Comparison of ENCODE assay signal across 1 cellular context in the genomic region with DNA sequence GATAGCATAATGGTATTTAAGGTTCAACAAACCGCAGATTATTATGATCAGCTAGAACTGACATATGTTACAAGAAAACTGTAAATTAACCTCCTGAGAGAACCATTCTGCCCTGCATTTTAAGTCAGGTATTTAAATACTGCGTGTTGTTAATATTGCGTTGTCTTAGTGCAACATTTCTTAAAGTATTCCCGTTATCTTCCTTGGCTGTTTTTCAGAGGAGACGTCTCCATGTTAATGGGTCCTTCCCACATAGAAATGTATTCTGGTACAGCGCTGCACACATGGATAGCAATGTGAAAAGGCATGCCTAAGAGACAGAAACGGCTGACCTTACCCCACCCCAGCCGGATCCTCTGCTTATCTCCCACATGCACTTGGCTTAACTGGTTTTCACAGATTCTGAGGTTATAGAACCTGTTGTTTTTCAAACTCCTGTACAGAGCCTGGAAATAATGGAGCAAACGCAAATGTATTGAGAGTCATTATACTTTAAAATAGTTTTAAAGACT.
TF ChIP-seq lines count a peak whose summit lies in the region.

No MANE protein-coding gene starts in this region.

TF ChIP-seq in K562, 482 proteins besides CTCF, POLR2A, EP300 and RAD21 (continued from another document and continues in another):
- TF ChIP-seq MNT (conservative IDR thresholded peaks at IDR 0.05): peak; percentile 81 to 92
- TF ChIP-seq ETS1 (conservative IDR thresholded peaks at IDR 0.05; ENCODE audit: control insufficient read depth, low read depth, low read length): peak; percentile 27; the same call in 1 of the 2 replicates
- TF ChIP-seq GATAD2B (IDR thresholded peaks at IDR 0.05; ENCODE audit: borderline replicate concordance): peak; percentile 4; the same call in 1 of the 2 replicates
- peak; percentile 84 for TF ChIP-seq ATF7 (IDR thresholded peaks at IDR 0.05)
- no peak for TF ChIP-seq U2AF1 (optimal IDR thresholded peaks at IDR 0.05; ENCODE audit: low read depth, low read length)
- TF ChIP-seq NFIX (CRISPR knock-in tag; IDR thresholded peaks at IDR 0.05; ENCODE audit: low read depth): no peak
- no peak for TF ChIP-seq SAP30 (IDR thresholded peaks at IDR 0.05; ENCODE audit: borderline replicate concordance, insufficient read depth, low read depth, low read length, poor library complexity, severe bottlenecking)
- TF ChIP-seq KAT7 (CRISPR knock-in tag; IDR thresholded peaks at IDR 0.05; ENCODE audit: borderline replicate concordance): peak; percentile 49; the same call in 1 of the 2 replicates
- TF ChIP-seq, protein P1, sequence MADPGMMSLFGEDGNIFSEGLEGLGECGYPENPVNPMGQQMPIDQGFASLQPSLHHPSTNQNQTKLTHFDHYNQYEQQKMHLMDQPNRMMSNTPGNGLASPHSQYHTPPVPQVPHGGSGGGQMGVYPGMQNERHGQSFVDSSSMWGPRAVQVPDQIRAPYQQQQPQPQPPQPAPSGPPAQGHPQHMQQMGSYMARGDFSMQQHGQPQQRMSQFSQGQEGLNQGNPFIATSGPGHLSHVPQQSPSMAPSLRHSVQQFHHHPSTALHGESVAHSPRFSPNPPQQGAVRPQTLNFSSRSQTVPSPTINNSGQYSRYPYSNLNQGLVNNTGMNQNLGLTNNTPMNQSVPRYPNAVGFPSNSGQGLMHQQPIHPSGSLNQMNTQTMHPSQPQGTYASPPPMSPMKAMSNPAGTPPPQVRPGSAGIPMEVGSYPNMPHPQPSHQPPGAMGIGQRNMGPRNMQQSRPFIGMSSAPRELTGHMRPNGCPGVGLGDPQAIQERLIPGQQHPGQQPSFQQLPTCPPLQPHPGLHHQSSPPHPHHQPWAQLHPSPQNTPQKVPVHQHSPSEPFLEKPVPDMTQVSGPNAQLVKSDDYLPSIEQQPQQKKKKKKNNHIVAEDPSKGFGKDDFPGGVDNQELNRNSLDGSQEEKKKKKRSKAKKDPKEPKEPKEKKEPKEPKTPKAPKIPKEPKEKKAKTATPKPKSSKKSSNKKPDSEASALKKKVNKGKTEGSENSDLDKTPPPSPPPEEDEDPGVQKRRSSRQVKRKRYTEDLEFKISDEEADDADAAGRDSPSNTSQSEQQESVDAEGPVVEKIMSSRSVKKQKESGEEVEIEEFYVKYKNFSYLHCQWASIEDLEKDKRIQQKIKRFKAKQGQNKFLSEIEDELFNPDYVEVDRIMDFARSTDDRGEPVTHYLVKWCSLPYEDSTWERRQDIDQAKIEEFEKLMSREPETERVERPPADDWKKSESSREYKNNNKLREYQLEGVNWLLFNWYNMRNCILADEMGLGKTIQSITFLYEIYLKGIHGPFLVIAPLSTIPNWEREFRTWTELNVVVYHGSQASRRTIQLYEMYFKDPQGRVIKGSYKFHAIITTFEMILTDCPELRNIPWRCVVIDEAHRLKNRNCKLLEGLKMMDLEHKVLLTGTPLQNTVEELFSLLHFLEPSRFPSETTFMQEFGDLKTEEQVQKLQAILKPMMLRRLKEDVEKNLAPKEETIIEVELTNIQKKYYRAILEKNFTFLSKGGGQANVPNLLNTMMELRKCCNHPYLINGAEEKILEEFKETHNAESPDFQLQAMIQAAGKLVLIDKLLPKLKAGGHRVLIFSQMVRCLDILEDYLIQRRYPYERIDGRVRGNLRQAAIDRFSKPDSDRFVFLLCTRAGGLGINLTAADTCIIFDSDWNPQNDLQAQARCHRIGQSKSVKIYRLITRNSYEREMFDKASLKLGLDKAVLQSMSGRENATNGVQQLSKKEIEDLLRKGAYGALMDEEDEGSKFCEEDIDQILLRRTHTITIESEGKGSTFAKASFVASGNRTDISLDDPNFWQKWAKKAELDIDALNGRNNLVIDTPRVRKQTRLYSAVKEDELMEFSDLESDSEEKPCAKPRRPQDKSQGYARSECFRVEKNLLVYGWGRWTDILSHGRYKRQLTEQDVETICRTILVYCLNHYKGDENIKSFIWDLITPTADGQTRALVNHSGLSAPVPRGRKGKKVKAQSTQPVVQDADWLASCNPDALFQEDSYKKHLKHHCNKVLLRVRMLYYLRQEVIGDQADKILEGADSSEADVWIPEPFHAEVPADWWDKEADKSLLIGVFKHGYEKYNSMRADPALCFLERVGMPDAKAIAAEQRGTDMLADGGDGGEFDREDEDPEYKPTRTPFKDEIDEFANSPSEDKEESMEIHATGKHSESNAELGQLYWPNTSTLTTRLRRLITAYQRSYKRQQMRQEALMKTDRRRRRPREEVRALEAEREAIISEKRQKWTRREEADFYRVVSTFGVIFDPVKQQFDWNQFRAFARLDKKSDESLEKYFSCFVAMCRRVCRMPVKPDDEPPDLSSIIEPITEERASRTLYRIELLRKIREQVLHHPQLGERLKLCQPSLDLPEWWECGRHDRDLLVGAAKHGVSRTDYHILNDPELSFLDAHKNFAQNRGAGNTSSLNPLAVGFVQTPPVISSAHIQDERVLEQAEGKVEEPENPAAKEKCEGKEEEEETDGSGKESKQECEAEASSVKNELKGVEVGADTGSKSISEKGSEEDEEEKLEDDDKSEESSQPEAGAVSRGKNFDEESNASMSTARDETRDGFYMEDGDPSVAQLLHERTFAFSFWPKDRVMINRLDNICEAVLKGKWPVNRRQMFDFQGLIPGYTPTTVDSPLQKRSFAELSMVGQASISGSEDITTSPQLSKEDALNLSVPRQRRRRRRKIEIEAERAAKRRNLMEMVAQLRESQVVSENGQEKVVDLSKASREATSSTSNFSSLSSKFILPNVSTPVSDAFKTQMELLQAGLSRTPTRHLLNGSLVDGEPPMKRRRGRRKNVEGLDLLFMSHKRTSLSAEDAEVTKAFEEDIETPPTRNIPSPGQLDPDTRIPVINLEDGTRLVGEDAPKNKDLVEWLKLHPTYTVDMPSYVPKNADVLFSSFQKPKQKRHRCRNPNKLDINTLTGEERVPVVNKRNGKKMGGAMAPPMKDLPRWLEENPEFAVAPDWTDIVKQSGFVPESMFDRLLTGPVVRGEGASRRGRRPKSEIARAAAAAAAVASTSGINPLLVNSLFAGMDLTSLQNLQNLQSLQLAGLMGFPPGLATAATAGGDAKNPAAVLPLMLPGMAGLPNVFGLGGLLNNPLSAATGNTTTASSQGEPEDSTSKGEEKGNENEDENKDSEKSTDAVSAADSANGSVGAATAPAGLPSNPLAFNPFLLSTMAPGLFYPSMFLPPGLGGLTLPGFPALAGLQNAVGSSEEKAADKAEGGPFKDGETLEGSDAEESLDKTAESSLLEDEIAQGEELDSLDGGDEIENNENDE (IDR thresholded peaks at IDR 0.05; ENCODE audit: low read depth, low read length): no peak
- no peak for TF ChIP-seq BCL6 (CRISPR knock-in tag; IDR thresholded peaks at IDR 0.05)
- TF ChIP-seq POLR2G (IDR thresholded peaks at IDR 0.05; ENCODE audit: low read depth, low read length): no peak
- TF ChIP-seq ZNF696 (CRISPR knock-in tag; conservative IDR thresholded peaks at IDR 0.05): no peak
- TF ChIP-seq PML (IDR thresholded peaks at IDR 0.05; ENCODE audit: low read length): peak; percentile 98
- TF ChIP-seq ZNF707 (CRISPR knock-in tag; conservative IDR thresholded peaks at IDR 0.05): no peak
- TF ChIP-seq MBD2 (IDR thresholded peaks at IDR 0.05; ENCODE audit: borderline replicate concordance, low read depth): 0 out of 2 replicates have a peak, but pooled peaks have one; percentile 73
- no peak for TF ChIP-seq CCAR2 (IDR thresholded peaks at IDR 0.05; ENCODE audit: low read depth, low read length)
- no peak for TF ChIP-seq RBM22 (IDR thresholded peaks at IDR 0.05; ENCODE audit: low read depth, low read length, poor library complexity, severe bottlenecking)
- no peak for TF ChIP-seq RFX7 (CRISPR knock-in tag; IDR thresholded peaks at IDR 0.05)
- TF ChIP-seq ATF2 (CRISPR knock-in tag; IDR thresholded peaks at IDR 0.05): no peak
- TF ChIP-seq NUFIP1 (IDR thresholded peaks at IDR 0.05; ENCODE audit: partially characterized antibody): no peak
- TF ChIP-seq ZNF212 (CRISPR knock-in tag; IDR thresholded peaks at IDR 0.05): no peak
- no peak for TF ChIP-seq KDM5B (IDR thresholded peaks at IDR 0.05; ENCODE audit: insufficient replicate concordance, low read depth, low read length)
- no peak for TF ChIP-seq TFE3 (CRISPR knock-in tag; IDR thresholded peaks at IDR 0.05)
- no peak for TF ChIP-seq ZFPM2 (CRISPR knock-in tag; IDR thresholded peaks at IDR 0.05)
- no peak for TF ChIP-seq FOS (IDR thresholded peaks at IDR 0.05; ENCODE audit: extremely low read depth, insufficient read length)
- no peak for TF ChIP-seq SRSF7 (optimal IDR thresholded peaks at IDR 0.05; ENCODE audit: low read depth, low read length)
- TF ChIP-seq HDGF (IDR thresholded peaks at IDR 0.05): no peak
- TF ChIP-seq IRF9 (tag; IDR thresholded peaks at IDR 0.05): no peak
- TF ChIP-seq ZNF347 (CRISPR knock-in tag; IDR thresholded peaks at IDR 0.05; ENCODE audit: low read depth): no peak
- TF ChIP-seq E2F3 (CRISPR knock-in tag; IDR thresholded peaks at IDR 0.05): no peak
- no peak for TF ChIP-seq MCM2 (IDR thresholded peaks at IDR 0.05; ENCODE audit: low read depth)
- TF ChIP-seq ZHX1 (conservative IDR thresholded peaks at IDR 0.05; ENCODE audit: low read length): no peak
- TF ChIP-seq NFYB (IDR thresholded peaks at IDR 0.05; ENCODE audit: extremely low read depth, insufficient read length): no peak
- peak; percentile 63 for TF ChIP-seq CREM (IDR thresholded peaks at IDR 0.05; ENCODE audit: low read depth)
- TF ChIP-seq USF2 (CRISPR knock-in tag; IDR thresholded peaks at IDR 0.05): no peak
- TF ChIP-seq EZH2 (IDR thresholded peaks at IDR 0.05; ENCODE audit: borderline replicate concordance, low read depth, low read length): no peak
